In genomic region chr14:50037240-50037639, GRCh38 we compare ENCODE assay signal across 2 cellular contexts.
TF ChIP-seq lines count a peak whose summit lies in the region.

No MANE protein-coding gene starts in this region.

TF ChIP-seq in IMR-90, 13 proteins besides CTCF, POLR2A, EP300 and RAD21:
- no peak for TF ChIP-seq USF2 (IDR thresholded peaks at IDR 0.05; ENCODE audit: low read depth, low read length)
- no peak for TF ChIP-seq FOS (IDR thresholded peaks at IDR 0.05; ENCODE audit: low read depth, low read length)
- no peak for TF ChIP-seq SMC3 (IDR thresholded peaks at IDR 0.05; ENCODE audit: low read depth, low read length)
- no peak for TF ChIP-seq CHD1 (IDR thresholded peaks at IDR 0.05; ENCODE audit: low read depth, low read length)
- no peak for TF ChIP-seq CEBPB (IDR thresholded peaks at IDR 0.05; ENCODE audit: low read depth, low read length)
- no peak for TF ChIP-seq RCOR1 (IDR thresholded peaks at IDR 0.05; ENCODE audit: insufficient replicate concordance, low read length)
- no peak for TF ChIP-seq NFE2L2 (IDR thresholded peaks at IDR 0.05; ENCODE audit: low read depth, low read length)
- TF ChIP-seq BHLHE40 (IDR thresholded peaks at IDR 0.05; ENCODE audit: low read depth, low read length): no peak
- TF ChIP-seq MAFK (IDR thresholded peaks at IDR 0.05; ENCODE audit: low read depth, low read length): no peak
- TF ChIP-seq RFX5 (IDR thresholded peaks at IDR 0.05; ENCODE audit: low read depth, low read length): no peak
- TF ChIP-seq MXI1 (IDR thresholded peaks at IDR 0.05; ENCODE audit: borderline replicate concordance, low read depth, low read length): no peak
- TF ChIP-seq MAZ (IDR thresholded peaks at IDR 0.05; ENCODE audit: borderline replicate concordance, low read depth, low read length): no peak
- TF ChIP-seq ELK1 (IDR thresholded peaks at IDR 0.05; ENCODE audit: borderline replicate concordance, low read depth, low read length): no peak
TF ChIP-seq in IMR-90: peak in this region for 0.

TF ChIP-seq in HepG2, 621 proteins besides CTCF, POLR2A, EP300 and RAD21:
- TF ChIP-seq MTA1 (CRISPR knock-in tag; IDR thresholded peaks at IDR 0.05; ENCODE audit: borderline replicate concordance) (no peak), KLF15 (CRISPR knock-in tag; IDR thresholded peaks at IDR 0.05; ENCODE audit: borderline replicate concordance) (no peak), ZBTB43 (CRISPR knock-in tag; conservative IDR thresholded peaks at IDR 0.05) (no peak), SKI (IDR thresholded peaks at IDR 0.05; ENCODE audit: partially characterized antibody) (no peak), SALL1 (CRISPR knock-in tag; IDR thresholded peaks at IDR 0.05) (no peak), GFI1 (CRISPR knock-in tag; IDR thresholded peaks at IDR 0.05; ENCODE audit: borderline replicate concordance) (no peak), MTF2 (CRISPR knock-in tag; IDR thresholded peaks at IDR 0.05; ENCODE audit: borderline replicate concordance) (no peak), TBP (CRISPR knock-in tag; IDR thresholded peaks at IDR 0.05) (no peak), ZFP36L2 (CRISPR knock-in tag; IDR thresholded peaks at IDR 0.05) (no peak), CHD2 (IDR thresholded peaks at IDR 0.05; ENCODE audit: low read depth, low read length) (no peak), ZFP1 (CRISPR knock-in tag; IDR thresholded peaks at IDR 0.05) (no peak), HHEX (CRISPR knock-in tag; IDR thresholded peaks at IDR 0.05) (no peak), TOPORS (CRISPR knock-in tag; IDR thresholded peaks at IDR 0.05) (no peak), NR2F1 (CRISPR knock-in tag; IDR thresholded peaks at IDR 0.05) (no peak), RBM22 (optimal IDR thresholded peaks at IDR 0.05; ENCODE audit: low read length) (no peak), KDM2A (CRISPR knock-in tag; IDR thresholded peaks at IDR 0.05; ENCODE audit: borderline replicate concordance, low read depth) (no peak), PITX1 (CRISPR knock-in tag; IDR thresholded peaks at IDR 0.05) (no peak), NR1H2 (CRISPR knock-in tag; IDR thresholded peaks at IDR 0.05; ENCODE audit: borderline replicate concordance, low read depth) (no peak), ZSCAN5A (CRISPR knock-in tag; IDR thresholded peaks at IDR 0.05; ENCODE audit: borderline replicate concordance) (no peak)
TF ChIP-seq in HepG2: peak in this region for 0.
